Comparison of ENCODE assay signal across 19 cellular contexts in the genomic region with DNA sequence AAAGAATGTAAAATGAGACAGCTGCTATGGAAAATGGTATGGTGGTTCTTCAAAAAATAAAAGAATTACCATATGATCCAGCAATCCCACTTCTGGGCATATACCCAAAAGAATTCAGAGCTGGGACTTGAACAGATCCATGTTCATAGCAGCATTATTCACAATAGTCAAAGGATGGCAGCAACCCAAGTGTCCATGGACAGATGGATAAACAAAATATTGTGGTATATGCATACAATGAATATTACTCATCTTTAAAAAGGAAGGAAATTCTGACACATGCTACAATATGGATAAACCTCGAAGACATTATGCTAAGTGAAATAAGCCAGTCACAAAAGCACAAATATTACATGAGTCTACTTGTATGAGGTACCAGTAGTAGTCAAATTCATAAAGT. TPM values are rescaled to one million over a fixed set of nuclear protein-coding genes. Genes with fewer than 3 reads are reported as not detected.
DNase-seq lines count a peak whose midpoint lies in the region; ATAC-seq and TF ChIP-seq lines count a peak whose summit lies in the region.
"Had no signal": no experiment of that assay in that cellular context is flagged by ENCODE, and none has a peak within 500 bp of the region (broad histone marks: within the 10 kb centered on the region; RNA-seq: fewer than 3 reads in every experiment).

No MANE protein-coding gene starts in this region.

- H3K27ac ChIP-seq in esophagus muscularis mucosa (replicated peaks in 1 of 4) (no peak overlapping the region), Peyer's patch (no peak overlapping the region)
- H3K27ac ChIP-seq: body of pancreas, left lung, uterus had no signal

- in situ Hi-C loops in astrocyte of the cerebellum (cut with HindIII; ENCODE audit: low sequenced_read_pairs), result no loop called here

- TF ChIP-seq CTCF in astrocyte of the cerebellum (IDR thresholded peaks at IDR 0.05; ENCODE audit: low read depth, low read length, missing control alignments) (no peak), esophagus muscularis mucosa (IDR thresholded peaks at IDR 0.05) (no peak), Peyer's patch (IDR thresholded peaks at IDR 0.05) (no peak)

- H3K36me3 ChIP-seq in esophagus muscularis mucosa (peaks cover 28 to 86% (median 53%) of the 10 kb centered on the region in 4 donors), Peyer's patch (peaks cover 0 to 56% (median 0%) of the 10 kb centered on the region in 3 donors)
- H3K36me3 ChIP-seq: uterus had no signal

- no peaks in the 10 kb centered on the region for H3K4me1 ChIP-seq in esophagus muscularis mucosa
- H3K4me1 ChIP-seq in Peyer's patch, result no peaks in the 10 kb centered on the region
- H3K4me1 ChIP-seq: body of pancreas, Caco-2, left lung, uterus had no signal

- H3K9me3 Mint-ChIP-seq in activated naive CD4-positive, alpha-beta T cell treated with anti-CD3 and anti-CD28 coated beads, Interleukin-2, amount 50 U/mL, for 72 hours, result no peaks in the 10 kb centered on the region
- no peaks in the 10 kb centered on the region for H3K9me3 Mint-ChIP-seq in activated T-helper 1 cell treated with anti-CD3 and anti-CD28 coated beads, Interleukin-12 subunit alpha, Interleukin-12 subunit beta, Interleukin-2, Interleukin-4 antibody, amounts not matched to agents 30 ng/mL and 10 ng/mL and 1 ng/mL, durations not matched to agents 14 hours and 24 hours and 36 hours
- H3K9me3 Mint-ChIP-seq: activated CD4-positive, alpha-beta memory T cell treated with anti-CD3 and anti-CD28 coated beads for 36 hours; activated T-helper 2 cell treated with anti-CD3 and anti-CD28 coated beads, Interferon-gamma antibody, Interleukin-2, Interleukin-4, amounts not matched to agents 10 μg/mL and 5 μg/mL and 100 μg/mL, durations not matched to agents 14 hours and 24 hours and 36 hours; stimulated activated effector memory CD8-positive, alpha-beta T cell treated with anti-CD3 and anti-CD28 coated beads, Interleukin-12 subunit alpha, Interleukin-12 subunit beta, amount 100 ng/mL, for 72 hours had no signal

- H3K36me3 Mint-ChIP-seq in activated naive CD4-positive, alpha-beta T cell treated with anti-CD3 and anti-CD28 coated beads, Interleukin-2, amount 50 U/mL, for 72 hours, result no peaks in the 10 kb centered on the region
- peaks cover 28% of the 10 kb centered on the region for H3K36me3 Mint-ChIP-seq in activated T-helper 1 cell treated with anti-CD3 and anti-CD28 coated beads, Interleukin-12 subunit alpha, Interleukin-12 subunit beta, Interleukin-2, Interleukin-4 antibody, amounts not matched to agents 30 ng/mL and 10 ng/mL and 1 ng/mL, durations not matched to agents 14 hours and 24 hours and 36 hours (ENCODE audit: low read depth)

- ATAC-seq in activated naive CD4-positive, alpha-beta T cell treated with anti-CD3 and anti-CD28 coated beads, Interleukin-2, amount 50 U/mL, for 72 hours, result peak; percentile 16 to 57
- ATAC-seq: body of pancreas; HepG2; left lung; sciatic nerve; stimulated activated effector memory CD8-positive, alpha-beta T cell treated with anti-CD3 and anti-CD28 coated beads, Interleukin-12 subunit alpha, Interleukin-12 subunit beta, amount 100 ng/mL, for 72 hours had no signal

- no peak for DNase-seq in activated naive CD4-positive, alpha-beta T cell treated with anti-CD3 and anti-CD28 coated beads, Interleukin-2, amount 50 U/mL, for 72 hours (ENCODE audit: low spot score in 2 of 2)
- no peak for DNase-seq in activated naive CD4-positive, alpha-beta T cell treated with anti-CD3 and anti-CD28 coated beads, Interleukin-2, amount 50 U/mL, for 16 hours
- DNase-seq in astrocyte of the cerebellum (ENCODE audit: low read depth), result peak; percentile 89
- DNase-seq in fibroblast of the conjunctiva (ENCODE audit: low read depth), result peak; percentile 45
- peak; percentile 75 for DNase-seq in stromal cell of bone marrow (ENCODE audit: low read depth)
- no peak for DNase-seq in esophagus muscularis mucosa (ENCODE audit: extremely low spot score)
- DNase-seq in activated T-helper 1 cell treated with anti-CD3 and anti-CD28 coated beads, Interleukin-12 subunit alpha, Interleukin-12 subunit beta, Interleukin-2, Interleukin-4 antibody, amounts not matched to agents 30 ng/mL and 10 ng/mL and 1 ng/mL, durations not matched to agents 14 hours and 24 hours and 36 hours (ENCODE audit: low spot score), result no peak
- no peak for DNase-seq in Peyer's patch
- DNase-seq: activated CD4-positive, alpha-beta memory T cell treated with anti-CD3 and anti-CD28 coated beads for 36 hours; body of pancreas; Caco-2; left lung; SIG-M5; stimulated activated CD4-positive, alpha-beta T cell treated with anti-CD3 and anti-CD28 coated beads, Interleukin-4, amount 100 ng/mL, for 4 hours; uterus had no signal

- H3K4me3 ChIP-seq in astrocyte of the cerebellum (ENCODE audit: low read depth, low read length) (no peak overlapping the region), esophagus muscularis mucosa (no peak overlapping the region), Peyer's patch (no peak overlapping the region)
- H3K4me3 ChIP-seq: body of pancreas, left lung, uterus had no signal

- H3K27me3 ChIP-seq in esophagus muscularis mucosa (no peaks in the 10 kb centered on the region), Peyer's patch (no peaks in the 10 kb centered on the region)
- H3K27me3 ChIP-seq: body of pancreas, left lung, uterus had no signal

- intact Hi-C loops in esophagus muscularis mucosa (cut with DNase I), result no loop called here
- intact Hi-C loops in activated T-helper 1 cell treated with anti-CD3 and anti-CD28 coated beads, Interleukin-12 subunit alpha, Interleukin-12 subunit beta, Interleukin-2, Interleukin-4 antibody, amounts not matched to agents 30 ng/mL and 10 ng/mL and 1 ng/mL, durations not matched to agents 14 hours and 24 hours and 36 hours (cut with micrococcal nuclease), result no loop called here

- no peak overlapping the region for H3K4me3 Mint-ChIP-seq in activated T-helper 1 cell treated with anti-CD3 and anti-CD28 coated beads, Interleukin-12 subunit alpha, Interleukin-12 subunit beta, Interleukin-2, Interleukin-4 antibody, amounts not matched to agents 30 ng/mL and 10 ng/mL and 1 ng/mL, durations not matched to agents 14 hours and 24 hours and 36 hours
- H3K4me3 Mint-ChIP-seq: activated CD4-positive, alpha-beta memory T cell treated with anti-CD3 and anti-CD28 coated beads for 36 hours; stimulated activated effector memory CD8-positive, alpha-beta T cell treated with anti-CD3 and anti-CD28 coated beads, Interleukin-12 subunit alpha, Interleukin-12 subunit beta, amount 100 ng/mL, for 72 hours had no signal

- H3K27me3 Mint-ChIP-seq in activated T-helper 1 cell treated with anti-CD3 and anti-CD28 coated beads, Interleukin-12 subunit alpha, Interleukin-12 subunit beta, Interleukin-2, Interleukin-4 antibody, amounts not matched to agents 30 ng/mL and 10 ng/mL and 1 ng/mL, durations not matched to agents 14 hours and 24 hours and 36 hours (ENCODE audit: insufficient read depth), result no peaks in the 10 kb centered on the region
- H3K27me3 Mint-ChIP-seq: activated CD4-positive, alpha-beta memory T cell treated with anti-CD3 and anti-CD28 coated beads for 36 hours had no signal

- H3K27ac Mint-ChIP-seq in activated naive CD4-positive, alpha-beta T cell treated with anti-CD3 and anti-CD28 coated beads, Interleukin-2, amount 50 U/mL, for 72 hours, result peak overlapping the region in 1 of 2 donors; percentile 36
- H3K27ac Mint-ChIP-seq in activated T-helper 1 cell treated with anti-CD3 and anti-CD28 coated beads, Interleukin-12 subunit alpha, Interleukin-12 subunit beta, Interleukin-2, Interleukin-4 antibody, amounts not matched to agents 30 ng/mL and 10 ng/mL and 1 ng/mL, durations not matched to agents 14 hours and 24 hours and 36 hours, result no peak overlapping the region
- H3K27ac Mint-ChIP-seq: activated CD4-positive, alpha-beta memory T cell treated with anti-CD3 and anti-CD28 coated beads for 36 hours; activated T-helper 2 cell treated with anti-CD3 and anti-CD28 coated beads, Interferon-gamma antibody, Interleukin-2, Interleukin-4, amounts not matched to agents 10 μg/mL and 5 μg/mL and 100 μg/mL, durations not matched to agents 14 hours and 24 hours and 36 hours; stimulated activated effector memory CD8-positive, alpha-beta T cell treated with anti-CD3 and anti-CD28 coated beads, Interleukin-12 subunit alpha, Interleukin-12 subunit beta, amount 100 ng/mL, for 72 hours had no signal

- TF ChIP-seq EP300 in esophagus muscularis mucosa (IDR thresholded peaks at IDR 0.05), result no peak

- H3K4me1 Mint-ChIP-seq in activated T-helper 1 cell treated with anti-CD3 and anti-CD28 coated beads, Interleukin-12 subunit alpha, Interleukin-12 subunit beta, Interleukin-2, Interleukin-4 antibody, amounts not matched to agents 30 ng/mL and 10 ng/mL and 1 ng/mL, durations not matched to agents 14 hours and 24 hours and 36 hours (ENCODE audit: low read depth), result no peaks in the 10 kb centered on the region

- H3K9me3 ChIP-seq in esophagus muscularis mucosa, result no peaks in the 10 kb centered on the region
- H3K9me3 ChIP-seq in Peyer's patch, result no peaks in the 10 kb centered on the region
- H3K9me3 ChIP-seq: body of pancreas, Caco-2, left lung, uterus had no signal

- no peak for TF ChIP-seq POLR2A in esophagus muscularis mucosa (IDR thresholded peaks at IDR 0.05; ENCODE audit: low read depth)
- no peak for TF ChIP-seq POLR2A in Peyer's patch (IDR thresholded peaks at IDR 0.05)

- 64% methylated on average over 1 of the region's 1 CpG for WGBS in esophagus muscularis mucosa

RNA-seq across cellular contexts. Expression of a gene that starts 9.1 kb away (rescaled TPM):
- 10 to 100 TPM; 30.2 to 48.8 TPM for total RNA-seq in activated naive CD4-positive, alpha-beta T cell treated with anti-CD3 and anti-CD28 coated beads, Interleukin-2, amount 50 U/mL, for 72 hours
- total RNA-seq in esophagus muscularis mucosa, result 10 to 100 TPM; 26.2 to 41.0 (median 28.3) TPM
- 30.3 and 32.5 TPM in 2 replicates for total RNA-seq in activated T-helper 1 cell treated with anti-CD3 and anti-CD28 coated beads, Interleukin-12 subunit alpha, Interleukin-12 subunit beta, Interleukin-2, Interleukin-4 antibody, amounts not matched to agents 30 ng/mL and 10 ng/mL and 1 ng/mL, durations not matched to agents 14 hours and 24 hours and 36 hours
- 10 to 100 TPM in 3 of 4 donors, 1 to 10 TPM in 1; 7.4 to 22.4 (median 20.8) TPM for total RNA-seq in Peyer's patch

RNA-seq across cellular contexts. Expression of a gene that starts 9.4 kb away (rescaled TPM):
- total RNA-seq in activated naive CD4-positive, alpha-beta T cell treated with anti-CD3 and anti-CD28 coated beads, Interleukin-2, amount 50 U/mL, for 72 hours, result 100 to 1,000 TPM in 1 of 2 donors, 10 to 100 TPM in 1; 80.8 to 104 TPM
- total RNA-seq in esophagus muscularis mucosa, result 10 to 100 TPM; 42.6 to 81.2 (median 49.1) TPM
- total RNA-seq in activated T-helper 1 cell treated with anti-CD3 and anti-CD28 coated beads, Interleukin-12 subunit alpha, Interleukin-12 subunit beta, Interleukin-2, Interleukin-4 antibody, amounts not matched to agents 30 ng/mL and 10 ng/mL and 1 ng/mL, durations not matched to agents 14 hours and 24 hours and 36 hours, result 77.5 and 86.6 TPM in 2 replicates
- total RNA-seq in Peyer's patch, result 10 to 100 TPM; 31.4 to 74.5 (median 61.7) TPM

RNA-seq across cellular contexts. Expression of a gene that starts 11.7 kb away (rescaled TPM):
- total RNA-seq in activated naive CD4-positive, alpha-beta T cell treated with anti-CD3 and anti-CD28 coated beads, Interleukin-2, amount 50 U/mL, for 72 hours, result 100 to 1,000 TPM; 125 to 126 TPM
- total RNA-seq in esophagus muscularis mucosa, result 10 to 100 TPM; 45.6 to 64.3 (median 55.0) TPM
- total RNA-seq in activated T-helper 1 cell treated with anti-CD3 and anti-CD28 coated beads, Interleukin-12 subunit alpha, Interleukin-12 subunit beta, Interleukin-2, Interleukin-4 antibody, amounts not matched to agents 30 ng/mL and 10 ng/mL and 1 ng/mL, durations not matched to agents 14 hours and 24 hours and 36 hours, result 126 and 131 TPM in 2 replicates
- 100 to 1,000 TPM in 1 of 4 donors, 10 to 100 TPM in 3; 46.2 to 112 (median 78.4) TPM for total RNA-seq in Peyer's patch

RNA-seq across cellular contexts. Expression of a gene that starts 43.5 kb away (rescaled TPM):
- 10 to 100 TPM; 60.6 to 74.9 TPM for total RNA-seq in activated naive CD4-positive, alpha-beta T cell treated with anti-CD3 and anti-CD28 coated beads, Interleukin-2, amount 50 U/mL, for 72 hours
- total RNA-seq in esophagus muscularis mucosa, result 10 to 100 TPM; 40.6 to 64.4 (median 48.0) TPM
- total RNA-seq in activated T-helper 1 cell treated with anti-CD3 and anti-CD28 coated beads, Interleukin-12 subunit alpha, Interleukin-12 subunit beta, Interleukin-2, Interleukin-4 antibody, amounts not matched to agents 30 ng/mL and 10 ng/mL and 1 ng/mL, durations not matched to agents 14 hours and 24 hours and 36 hours, result 75.1 and 77.7 TPM in 2 replicates
- 100 to 1,000 TPM in 1 of 4 donors, 10 to 100 TPM in 3; 32.9 to 130 (median 44.3) TPM for total RNA-seq in Peyer's patch

RNA-seq across cellular contexts. Expression of a gene that starts 58.5 kb away (rescaled TPM):
- total RNA-seq in activated naive CD4-positive, alpha-beta T cell treated with anti-CD3 and anti-CD28 coated beads, Interleukin-2, amount 50 U/mL, for 72 hours, result 1 to 10 TPM; 5.4 to 9.3 TPM
- total RNA-seq in esophagus muscularis mucosa (10 to 100 TPM in 3 of 4 donors, 1 to 10 TPM in 1; 8.3 to 21.6 (median 15.2) TPM), Peyer's patch (1 to 10 TPM; 1.4 to 5.0 (median 4.0) TPM)
- total RNA-seq in activated T-helper 1 cell treated with anti-CD3 and anti-CD28 coated beads, Interleukin-12 subunit alpha, Interleukin-12 subunit beta, Interleukin-2, Interleukin-4 antibody, amounts not matched to agents 30 ng/mL and 10 ng/mL and 1 ng/mL, durations not matched to agents 14 hours and 24 hours and 36 hours, result 1.3 and 1.6 TPM in 2 replicates

Comparison
In these comparisons a context has a peak if more than half of its experiments do, and no peak if none do; other contexts are left out.
1. DNase-seq: peak in astrocyte of the cerebellum (single experiment), fibroblast of the conjunctiva (single experiment) and stromal cell of bone marrow (single experiment); none in activated naive CD4-positive, alpha-beta T cell treated with anti-CD3 and anti-CD28 coated beads, Interleukin-2, amount 50 U/mL, for 72 hours (0 of 2), activated naive CD4-positive, alpha-beta T cell treated with anti-CD3 and anti-CD28 coated beads, Interleukin-2, amount 50 U/mL, for 16 hours (single experiment), esophagus muscularis mucosa (single experiment), activated T-helper 1 cell treated with anti-CD3 and anti-CD28 coated beads, Interleukin-12 subunit alpha, Interleukin-12 subunit beta, Interleukin-2, Interleukin-4 antibody, amounts not matched to agents 30 ng/mL and 10 ng/mL and 1 ng/mL, durations not matched to agents 14 hours and 24 hours and 36 hours (single experiment) and Peyer's patch (0 of 3).